In the genomic region with DNA sequence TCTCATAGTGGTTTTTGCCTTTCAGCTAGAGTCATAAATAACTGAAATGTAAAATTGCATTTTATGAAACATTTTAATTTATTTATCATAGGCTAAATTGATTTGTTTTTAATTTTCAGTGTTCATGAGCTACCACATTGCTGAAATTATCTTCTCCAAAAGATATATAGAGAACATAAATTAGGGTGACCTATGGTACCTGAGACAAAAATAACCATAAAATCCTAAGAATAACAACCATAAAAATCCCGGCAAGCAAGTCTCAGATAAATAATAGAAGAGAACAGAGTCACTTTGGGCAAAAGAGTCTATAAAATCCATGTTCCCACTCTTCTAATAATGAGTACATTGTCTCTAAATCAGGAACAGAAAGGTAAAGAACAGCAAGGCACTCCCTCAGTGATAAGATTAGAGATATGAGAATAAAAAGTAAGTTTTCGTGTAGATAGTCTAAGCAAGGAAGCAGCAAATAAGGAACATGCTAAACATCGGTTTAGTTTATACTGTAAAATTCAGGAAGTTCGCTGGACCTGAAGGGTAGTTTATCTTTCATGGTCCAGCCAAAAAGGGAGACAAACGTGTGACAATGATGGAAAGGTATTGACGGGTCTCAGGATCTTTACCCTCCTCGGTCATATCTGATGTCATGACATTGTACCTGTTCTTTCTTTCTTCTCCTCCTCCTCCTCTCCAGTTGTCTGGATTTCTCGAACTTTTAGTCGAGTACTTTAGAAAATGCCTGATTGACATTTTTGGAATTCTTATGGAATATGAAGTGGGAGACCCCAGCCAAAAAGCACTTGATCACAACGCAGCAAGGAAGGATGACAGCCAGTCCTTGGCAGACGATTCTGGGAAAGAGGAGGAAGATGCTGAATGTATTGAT, we compare ENCODE assay signal across 27 cellular contexts.
"Had no signal": no experiment of that assay in that cellular context is flagged by ENCODE, and none has a peak within 500 bp of the region (broad histone marks: within the 10 kb centered on the region; RNA-seq: fewer than 3 reads in every experiment).

No MANE protein-coding gene starts in this region.

- H3K27me3 ChIP-seq: gastroesophageal sphincter, hepatocyte, neural progenitor cell, stomach, thyroid gland, upper lobe of left lung had no signal

- H3K4me3 Mint-ChIP-seq: activated CD4-positive, alpha-beta T cell treated with anti-CD3 and anti-CD28 coated beads for 36 hours; activated CD8-positive, alpha-beta memory T cell treated with anti-CD3 and anti-CD28 coated beads, Interleukin-2, amount 10 ng/mL, durations not matched to agents 7 days and 5 days; activated CD8-positive, alpha-beta T cell treated with anti-CD3 and anti-CD28 coated beads, Interleukin-2, amount 10 ng/mL, durations not matched to agents 7 days and 5 days; activated naive CD8-positive, alpha-beta T cell; central memory CD8-positive, alpha-beta T cell; dendritic cell treated with granulocyte-macrophage colony-stimulating factor and Interleukin-4, amounts not matched to agents 40 ng/mL and 50 ng/mL, for 4 days; naive thymus-derived CD4-positive, alpha-beta T cell; neural progenitor cell; stimulated activated memory B cell treated with anti-CD40 and anti-IgM and Interleukin-4, amounts not matched to agents 10 μg/mL and 1 μg/mL and 100 μg/mL, for 72 hours; T-helper 1 cell treated with Interleukin-12 subunit alpha and Interleukin-12 subunit beta and Interleukin-4 antibody, amounts not matched to agents 30 μg/mL and 1 μg/mL, for 36 hours had no signal

- H2AFZ ChIP-seq: hepatocyte, neural progenitor cell, parathyroid adenoma had no signal

- H3K27ac ChIP-seq: gastroesophageal sphincter, hepatocyte, neural progenitor cell, parathyroid adenoma, stomach, thyroid gland, upper lobe of left lung had no signal

- H3K9ac ChIP-seq: neural progenitor cell, parathyroid adenoma had no signal

- H3K27ac Mint-ChIP-seq: activated CD4-positive, alpha-beta T cell treated with anti-CD3 and anti-CD28 coated beads for 36 hours; activated CD8-positive, alpha-beta memory T cell treated with anti-CD3 and anti-CD28 coated beads, Interleukin-2, amount 10 ng/mL, durations not matched to agents 7 days and 5 days; activated CD8-positive, alpha-beta T cell treated with anti-CD3 and anti-CD28 coated beads, Interleukin-2, amount 10 ng/mL, durations not matched to agents 7 days and 5 days; activated naive CD8-positive, alpha-beta T cell; activated T-helper 2 cell treated with anti-CD3 and anti-CD28 coated beads, Interferon-gamma antibody, Interleukin-2, Interleukin-4, amounts not matched to agents 10 μg/mL and 5 μg/mL and 100 μg/mL, durations not matched to agents 14 hours and 24 hours and 36 hours; dendritic cell treated with granulocyte-macrophage colony-stimulating factor and Interleukin-4, amounts not matched to agents 40 ng/mL and 50 ng/mL, for 4 days; neural progenitor cell; stimulated activated memory B cell treated with anti-CD40 and anti-IgM and Interleukin-4, amounts not matched to agents 10 μg/mL and 1 μg/mL and 100 μg/mL, for 72 hours; T-helper 1 cell treated with Interleukin-12 subunit alpha and Interleukin-12 subunit beta and Interleukin-4 antibody, amounts not matched to agents 30 μg/mL and 1 μg/mL, for 36 hours had no signal

- H3K4me2 ChIP-seq: hepatocyte, neural progenitor cell had no signal

- H3K4me3 ChIP-seq: gastroesophageal sphincter, hepatocyte, neural progenitor cell, stomach, thyroid gland, upper lobe of left lung had no signal

- H3K27me3 Mint-ChIP-seq: activated CD4-positive, alpha-beta T cell treated with anti-CD3 and anti-CD28 coated beads for 36 hours; activated CD8-positive, alpha-beta memory T cell treated with anti-CD3 and anti-CD28 coated beads, Interleukin-2, amount 10 ng/mL, durations not matched to agents 7 days and 5 days; activated naive CD8-positive, alpha-beta T cell; central memory CD8-positive, alpha-beta T cell; dendritic cell treated with granulocyte-macrophage colony-stimulating factor and Interleukin-4, amounts not matched to agents 40 ng/mL and 50 ng/mL, for 4 days; naive thymus-derived CD4-positive, alpha-beta T cell; stimulated activated memory B cell treated with anti-CD40 and anti-IgM and Interleukin-4, amounts not matched to agents 10 μg/mL and 1 μg/mL and 100 μg/mL, for 72 hours had no signal

- H3K4me1 ChIP-seq: neural progenitor cell, parathyroid adenoma had no signal

- H3K9me3 ChIP-seq: gastroesophageal sphincter, stomach, thyroid gland, upper lobe of left lung had no signal

- H3K9me3 Mint-ChIP-seq: activated T-helper 2 cell treated with anti-CD3 and anti-CD28 coated beads, Interferon-gamma antibody, Interleukin-2, Interleukin-4, amounts not matched to agents 10 μg/mL and 5 μg/mL and 100 μg/mL, durations not matched to agents 14 hours and 24 hours and 36 hours; central memory CD8-positive, alpha-beta T cell; dendritic cell treated with granulocyte-macrophage colony-stimulating factor and Interleukin-4, amounts not matched to agents 40 ng/mL and 50 ng/mL, for 4 days; naive thymus-derived CD4-positive, alpha-beta T cell; neural progenitor cell; stimulated activated memory B cell treated with anti-CD40 and anti-IgM and Interleukin-4, amounts not matched to agents 10 μg/mL and 1 μg/mL and 100 μg/mL, for 72 hours; T-helper 1 cell treated with Interleukin-12 subunit alpha and Interleukin-12 subunit beta and Interleukin-4 antibody, amounts not matched to agents 30 μg/mL and 1 μg/mL, for 36 hours had no signal

- H3K79me2 ChIP-seq: hepatocyte, parathyroid adenoma had no signal

- H3K4me1 Mint-ChIP-seq: neural progenitor cell; stimulated activated memory B cell treated with anti-CD40 and anti-IgM and Interleukin-4, amounts not matched to agents 10 μg/mL and 1 μg/mL and 100 μg/mL, for 72 hours had no signal

- DNase-seq: activated CD4-positive, alpha-beta T cell treated with anti-CD3 and anti-CD28 coated beads for 36 hours; activated CD4-positive, CD25-positive, alpha-beta regulatory T cell; activated CD8-positive, alpha-beta memory T cell treated with anti-CD3 and anti-CD28 coated beads, Interleukin-2, amount 10 ng/mL, durations not matched to agents 7 days and 5 days; activated CD8-positive, alpha-beta T cell treated with anti-CD3 and anti-CD28 coated beads, Interleukin-2, amount 10 ng/mL, durations not matched to agents 7 days and 5 days; activated T-cell treated with anti-CD3 and anti-CD28 coated beads, Interleukin-2, amount 50 U/mL, for 48 hours; anterior cingulate cortex; left cardiac atrium; mammary epithelial cell; naive thymus-derived CD4-positive, alpha-beta T cell; occipital lobe; right cardiac atrium; stimulated activated CD4-positive, alpha-beta T cell treated with anti-CD3 and anti-CD28 coated beads, Interleukin-4, amount 100 ng/mL, for 1 hour; stomach; SW 1271; T-helper 9 cell; thyroid gland; upper lobe of left lung had no signal
